11 cellular contexts compared by ENCODE assay signal in the genomic region with DNA sequence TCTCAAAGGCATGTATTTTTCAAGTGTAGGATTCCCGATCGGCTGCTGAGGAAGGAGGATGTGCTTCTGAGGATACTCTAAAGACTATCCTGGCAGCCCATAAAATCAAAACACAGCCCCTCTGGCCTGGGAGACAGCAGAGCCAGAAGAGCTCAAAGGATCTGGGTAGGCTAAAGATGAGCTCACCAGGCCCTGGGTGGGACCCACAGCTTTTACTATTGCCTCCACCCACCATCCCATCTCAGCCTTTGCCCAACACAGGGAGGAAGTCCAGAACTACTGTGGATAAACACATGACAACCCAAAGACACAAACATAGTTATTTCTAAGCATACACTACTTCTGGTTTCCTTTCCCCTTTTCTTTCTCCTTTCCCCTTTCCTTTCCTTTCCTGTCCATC.
A peak's percentile ranks its signal among the peaks of the same experiment; 100 is the strongest.
DNase-seq lines count a peak whose midpoint lies in the region; ATAC-seq and TF ChIP-seq lines count a peak whose summit lies in the region.
"Had no signal": no experiment of that assay in that cellular context is flagged by ENCODE, and none has a peak within 500 bp of the region (broad histone marks: within the 10 kb centered on the region; RNA-seq: fewer than 3 reads in every experiment).

No MANE protein-coding gene starts in this region.

- POLR2A ChIA-PET in IMR-90 (lab: Charles Lee; ENCODE audit: unreplicated experiment) = no interaction called here

- H3K4me2 ChIP-seq in IMR-90 (ENCODE audit: low read depth, low read length) = no peak overlapping the region

- TF ChIP-seq CTCF in IMR-90 (conservative IDR thresholded peaks at IDR 0.05; ENCODE audit: low read depth, low read length) (no peak), right lobe of liver (IDR thresholded peaks at IDR 0.05) (no peak)

- H3K27ac Mint-ChIP-seq in dendritic cell treated with granulocyte-macrophage colony-stimulating factor and Interleukin-4, amounts not matched to agents 40 ng/mL and 50 ng/mL, for 4 days = peak overlapping the region; percentile 92
- H3K27ac Mint-ChIP-seq in stimulated activated naive B cell treated with anti-CD40 and anti-IgM and Interleukin-4, amounts not matched to agents 10 μg/mL and 1 μg/mL and 100 μg/mL, for 72 hours = peak overlapping the region; percentile 65
- H3K27ac Mint-ChIP-seq: activated T-helper 1 cell treated with anti-CD3 and anti-CD28 coated beads, Interleukin-12 subunit alpha, Interleukin-12 subunit beta, Interleukin-2, Interleukin-4 antibody, amounts not matched to agents 30 ng/mL and 10 ng/mL and 1 ng/mL, durations not matched to agents 14 hours and 24 hours and 36 hours; CD4-positive, alpha-beta memory T cell had no signal

- H4K91ac ChIP-seq in IMR-90 (ENCODE audit: insufficient read depth, low read depth, low read length) = no peak overlapping the region

- no peak overlapping the region for H2BK120ac ChIP-seq in IMR-90 (ENCODE audit: low read depth, low read length)

- CTCF ChIA-PET in IMR-90 (lab: Yijun Ruan, JAX) = no interaction called here

- peaks cover 35% of the 10 kb centered on the region for H3K4me1 Mint-ChIP-seq in dendritic cell treated with granulocyte-macrophage colony-stimulating factor and Interleukin-4, amounts not matched to agents 40 ng/mL and 50 ng/mL, for 4 days (ENCODE audit: low read depth)
- peaks cover 5 to 9% of the 10 kb centered on the region in 2 donors for H3K4me1 Mint-ChIP-seq in stimulated activated naive B cell treated with anti-CD40 and anti-IgM and Interleukin-4, amounts not matched to agents 10 μg/mL and 1 μg/mL and 100 μg/mL, for 72 hours

- in situ Hi-C loops in IMR-90 (cut with MboI; ENCODE audit: low sequenced_read_pairs) = no loop called here

- H2BK5ac ChIP-seq in IMR-90 (ENCODE audit: low read depth, low read length, poor library complexity, severe bottlenecking) = no peak overlapping the region

- no peaks in the 10 kb centered on the region for H3K9me3 ChIP-seq in IMR-90 (ENCODE audit: control insufficient read depth, insufficient read depth, low read length)
- H3K9me3 ChIP-seq in right lobe of liver = no peaks in the 10 kb centered on the region

- TF ChIP-seq POLR2A in IMR-90 (IDR thresholded peaks at IDR 0.05; ENCODE audit: low read depth, low read length) (no peak), right lobe of liver (IDR thresholded peaks at IDR 0.05) (no peak)

- no peak overlapping the region for H3K23ac ChIP-seq in IMR-90 (ENCODE audit: low read depth, low read length)

- H3K9me1 ChIP-seq in IMR-90 (ENCODE audit: insufficient read depth, low read length) = no peaks in the 10 kb centered on the region

- no peak for TF ChIP-seq RAD21 in IMR-90 (IDR thresholded peaks at IDR 0.05; ENCODE audit: low read length)

- DNase-seq in IMR-90 (no peak), right lobe of liver (no peak), retina (no peak)
- DNase-seq in stimulated activated naive B cell treated with anti-CD40 and anti-IgM and Interleukin-4, amounts not matched to agents 10 μg/mL and 1 μg/mL and 100 μg/mL, for 72 hours = no peak
- DNase-seq: CD4-positive, alpha-beta memory T cell; stimulated activated naive CD4-positive, alpha-beta T cell had no signal

- no peak overlapping the region for H2AK9ac ChIP-seq in IMR-90 (replicated peaks; ENCODE audit: low read depth, low read length, poor library complexity)

- no peak overlapping the region for H3K9ac ChIP-seq in IMR-90 (ENCODE audit: low read depth, low read length)

- H3K4me3 ChIP-seq in IMR-90 (ENCODE audit: insufficient read depth, low read depth, low read length) (no peak overlapping the region), right lobe of liver (no peak overlapping the region)

- intact Hi-C loops in IMR-90 (cut with micrococcal nuclease) = no loop called here
- intact Hi-C loops in dendritic cell treated with granulocyte-macrophage colony-stimulating factor and Interleukin-4, amounts not matched to agents 40 ng/mL and 50 ng/mL, for 4 days (cut with micrococcal nuclease) = loop anchor here (10.0 kb wide), 1 partner anchor 99 kb away; no protein-coding TSS in a partner anchor
- intact Hi-C loops in right lobe of liver (cut with DNase I) = no loop called here

- H3K36me3 ChIP-seq in IMR-90 (ENCODE audit: control insufficient read depth, insufficient read depth, low read length) (no peaks in the 10 kb centered on the region), right lobe of liver (no peaks in the 10 kb centered on the region)

- no peak overlapping the region for H3K14ac ChIP-seq in IMR-90 (replicated peaks; ENCODE audit: low read depth, low read length)

- peak overlapping the region; percentile 5; the same call in 1 of the 2 replicates for H3K4ac ChIP-seq in IMR-90 (ENCODE audit: low read depth, low read length)

- peak overlapping the region; percentile 7; the same call in 1 of the 2 replicates for H4K5ac ChIP-seq in IMR-90 (ENCODE audit: low read depth, low read length)

- H3K79me1 ChIP-seq in IMR-90 (ENCODE audit: low read depth in 1 of 2, low read length in 2 of 2) = no peaks in the 10 kb centered on the region

- H3K9me3 Mint-ChIP-seq in dendritic cell treated with granulocyte-macrophage colony-stimulating factor and Interleukin-4, amounts not matched to agents 40 ng/mL and 50 ng/mL, for 4 days = no peaks in the 10 kb centered on the region
- H3K9me3 Mint-ChIP-seq in stimulated activated naive B cell treated with anti-CD40 and anti-IgM and Interleukin-4, amounts not matched to agents 10 μg/mL and 1 μg/mL and 100 μg/mL, for 72 hours = no peaks in the 10 kb centered on the region
- H3K9me3 Mint-ChIP-seq: activated T-helper 1 cell treated with anti-CD3 and anti-CD28 coated beads, Interleukin-12 subunit alpha, Interleukin-12 subunit beta, Interleukin-2, Interleukin-4 antibody, amounts not matched to agents 30 ng/mL and 10 ng/mL and 1 ng/mL, durations not matched to agents 14 hours and 24 hours and 36 hours; CD4-positive, alpha-beta memory T cell had no signal

- dilution Hi-C loops in IMR-90 (cut with HindIII; ENCODE audit: low sequenced_read_pairs, unreplicated experiment) = no loop called here

- H3K4me1 ChIP-seq in IMR-90 (ENCODE audit: control insufficient read depth, insufficient read depth, low read length) (peaks cover 4% of the 10 kb centered on the region; the same call in 1 of the 2 replicates), right lobe of liver (peaks cover 0 to 19% (median 3%) of the 10 kb centered on the region in 4 donors)

- H3K27me3 ChIP-seq in IMR-90 (ENCODE audit: control insufficient read depth, insufficient read depth, low read length) (peaks cover 5% of the 10 kb centered on the region; the same call in 1 of the 2 replicates), right lobe of liver (no peaks in the 10 kb centered on the region)

- H3K4me3 Mint-ChIP-seq in dendritic cell treated with granulocyte-macrophage colony-stimulating factor and Interleukin-4, amounts not matched to agents 40 ng/mL and 50 ng/mL, for 4 days = no peak overlapping the region
- H3K4me3 Mint-ChIP-seq in stimulated activated naive B cell treated with anti-CD40 and anti-IgM and Interleukin-4, amounts not matched to agents 10 μg/mL and 1 μg/mL and 100 μg/mL, for 72 hours = no peak overlapping the region
- H3K4me3 Mint-ChIP-seq: activated T-helper 1 cell treated with anti-CD3 and anti-CD28 coated beads, Interleukin-12 subunit alpha, Interleukin-12 subunit beta, Interleukin-2, Interleukin-4 antibody, amounts not matched to agents 30 ng/mL and 10 ng/mL and 1 ng/mL, durations not matched to agents 14 hours and 24 hours and 36 hours; CD4-positive, alpha-beta memory T cell had no signal

- no peak overlapping the region for H4K8ac ChIP-seq in IMR-90 (ENCODE audit: low read depth in 2 of 2, low read length in 2 of 2)

- no peak overlapping the region for H2BK15ac ChIP-seq in IMR-90 (ENCODE audit: low read depth, low read length)

- no peaks in the 10 kb centered on the region for H4K20me1 ChIP-seq in IMR-90 (ENCODE audit: insufficient read depth, low read length)

- ATAC-seq in IMR-90 (ENCODE audit: low read depth) = peak; percentile 42
- ATAC-seq in right lobe of liver = peak; percentile 47 to 61 (median 54)
- no peak for ATAC-seq in stimulated activated naive B cell treated with anti-CD40 and anti-IgM and Interleukin-4, amounts not matched to agents 10 μg/mL and 1 μg/mL and 100 μg/mL, for 72 hours (replicated peaks)
- ATAC-seq in GM19467 (IDR thresholded peaks at IDR 0.05; ENCODE audit: unreplicated experiment) = no peak
- ATAC-seq in GM18519 (IDR thresholded peaks at IDR 0.05; ENCODE audit: low FRiP score, unreplicated experiment) = no peak
- ATAC-seq in GM21723 (IDR thresholded peaks at IDR 0.05; ENCODE audit: unreplicated experiment) = no peak

- no peaks in the 10 kb centered on the region for H3K27me3 Mint-ChIP-seq in dendritic cell treated with granulocyte-macrophage colony-stimulating factor and Interleukin-4, amounts not matched to agents 40 ng/mL and 50 ng/mL, for 4 days
- no peaks in the 10 kb centered on the region for H3K27me3 Mint-ChIP-seq in stimulated activated naive B cell treated with anti-CD40 and anti-IgM and Interleukin-4, amounts not matched to agents 10 μg/mL and 1 μg/mL and 100 μg/mL, for 72 hours
- H3K27me3 Mint-ChIP-seq: CD4-positive, alpha-beta memory T cell had no signal

- peaks cover 2% of the 10 kb centered on the region for H3K36me3 Mint-ChIP-seq in dendritic cell treated with granulocyte-macrophage colony-stimulating factor and Interleukin-4, amounts not matched to agents 40 ng/mL and 50 ng/mL, for 4 days (ENCODE audit: low read depth)
- H3K36me3 Mint-ChIP-seq in stimulated activated naive B cell treated with anti-CD40 and anti-IgM and Interleukin-4, amounts not matched to agents 10 μg/mL and 1 μg/mL and 100 μg/mL, for 72 hours = peaks cover 24 to 40% of the 10 kb centered on the region in 2 donors

- no peak overlapping the region for H3K18ac ChIP-seq in IMR-90 (ENCODE audit: low read depth, low read length)

- H2AK5ac ChIP-seq in IMR-90 (ENCODE audit: low read depth, low read length) = no peak overlapping the region

- no peak overlapping the region for H2AFZ ChIP-seq in IMR-90 (replicated peaks; ENCODE audit: low read length, poor library complexity)

- no peak overlapping the region for H3K56ac ChIP-seq in IMR-90 (ENCODE audit: extremely low read depth, insufficient read depth, low read length)

- BruUV-seq in IMR-90 (replicated peaks; lab: Mats Ljungman, UMichigan) = no TSS peak

- H3K27ac ChIP-seq in IMR-90 (ENCODE audit: insufficient read depth, low read length) (no peak overlapping the region), right lobe of liver (peak overlapping the region; percentile 6 to 48 (median 24))

- no peak overlapping the region for H2BK20ac ChIP-seq in IMR-90 (ENCODE audit: low read depth, low read length)

- WGBS in IMR-90 (ENCODE audit: extremely low coverage in 2 of 2, insufficient read length in 1 of 2), 2 experiments = no CpG with 5 or more reads among the region's 2 CpGs
- WGBS in right lobe of liver (ENCODE audit: insufficient coverage, low coverage, low lambda C conversion rate, missing lambda C conversion rate) = 44% methylated on average over 2 of the region's 2 CpGs

TF ChIP-seq in IMR-90, 13 proteins besides CTCF, POLR2A, EP300 and RAD21 (continues in another document):
- TF ChIP-seq RCOR1 (IDR thresholded peaks at IDR 0.05; ENCODE audit: insufficient replicate concordance, low read length) (no peak), RFX5 (IDR thresholded peaks at IDR 0.05; ENCODE audit: low read depth, low read length) (no peak), CEBPB (IDR thresholded peaks at IDR 0.05; ENCODE audit: low read depth, low read length) (no peak)

Comparison
In these comparisons a context has a peak if more than half of its experiments do, and no peak if none do; other contexts are left out.
1. ATAC-seq: peak in IMR-90 (single experiment) and right lobe of liver (4 of 4); none in stimulated activated naive B cell treated with anti-CD40 and anti-IgM and Interleukin-4, amounts not matched to agents 10 μg/mL and 1 μg/mL and 100 μg/mL, for 72 hours (0 of 2), GM19467 (single experiment), GM18519 (single experiment) and GM21723 (single experiment).